ENCODE assay signal across 16 cellular contexts in the genomic region with DNA sequence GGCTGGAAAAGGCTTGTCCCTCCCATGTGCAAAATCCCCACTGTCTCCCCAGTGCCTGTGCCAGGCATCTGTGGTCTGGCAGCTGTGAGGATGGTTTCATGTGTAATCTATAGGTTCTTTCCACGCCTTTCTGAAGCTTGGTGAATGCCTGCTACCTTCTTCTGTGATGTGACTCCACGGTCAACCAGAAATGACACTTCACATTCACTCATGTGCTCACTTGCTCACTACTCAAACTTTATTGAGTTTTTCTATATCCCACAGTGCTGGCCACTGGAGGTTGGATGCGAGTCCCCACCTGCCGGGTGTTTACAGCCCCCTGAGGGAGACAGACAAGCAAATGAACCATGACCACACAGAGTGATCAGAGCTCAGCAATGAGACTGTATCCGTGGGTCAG.
"Had no signal": no experiment of that assay in that cellular context is flagged by ENCODE, and none has a peak within 500 bp of the region (broad histone marks: within the 10 kb centered on the region; RNA-seq: fewer than 3 reads in every experiment).

No MANE protein-coding gene starts in this region.

- FAIRE-seq: pancreas had no signal

- H3K4me1 ChIP-seq: breast epithelium, pancreas had no signal

- H3K9me3 ChIP-seq: breast epithelium, pancreas, upper lobe of right lung had no signal

- H3K4me3 ChIP-seq: breast epithelium, pancreas, upper lobe of right lung had no signal

- H3K27me3 ChIP-seq: breast epithelium, pancreas, upper lobe of right lung had no signal

- DNase-seq: activated CD4-positive, alpha-beta T cell treated with anti-CD3 and anti-CD28 coated beads for 48 hours; activated naive CD4-positive, alpha-beta T cell treated with anti-CD3 and anti-CD28 coated beads, Interleukin-2, amount 10 ng/mL, durations not matched to agents 7 days and 5 days; activated T-cell treated with anti-CD3 and anti-CD28 coated beads for 4 hours; anterior cingulate cortex; dermis blood vessel endothelial cell; endodermal cell; erythroblast; hypothalamus; kidney glomerular epithelial cell; mesendoderm; pancreas; stimulated activated CD4-positive, alpha-beta T cell treated with anti-CD3 and anti-CD28 coated beads, Interleukin-4, amount 100 ng/mL, for 1 hour; stimulated activated CD8-positive, alpha-beta memory T cell treated with anti-CD3 and anti-CD28 coated beads, Interleukin-4, amount 100 ng/mL, for 48 hours; upper lobe of right lung had no signal

- H3K36me3 ChIP-seq: breast epithelium, pancreas, upper lobe of right lung had no signal

- H3K27ac ChIP-seq: breast epithelium, pancreas, upper lobe of right lung, VCaP had no signal

- ATAC-seq: pancreas, upper lobe of right lung had no signal
